Comparison of ENCODE assay signal across 8 cellular contexts in the genomic region with DNA sequence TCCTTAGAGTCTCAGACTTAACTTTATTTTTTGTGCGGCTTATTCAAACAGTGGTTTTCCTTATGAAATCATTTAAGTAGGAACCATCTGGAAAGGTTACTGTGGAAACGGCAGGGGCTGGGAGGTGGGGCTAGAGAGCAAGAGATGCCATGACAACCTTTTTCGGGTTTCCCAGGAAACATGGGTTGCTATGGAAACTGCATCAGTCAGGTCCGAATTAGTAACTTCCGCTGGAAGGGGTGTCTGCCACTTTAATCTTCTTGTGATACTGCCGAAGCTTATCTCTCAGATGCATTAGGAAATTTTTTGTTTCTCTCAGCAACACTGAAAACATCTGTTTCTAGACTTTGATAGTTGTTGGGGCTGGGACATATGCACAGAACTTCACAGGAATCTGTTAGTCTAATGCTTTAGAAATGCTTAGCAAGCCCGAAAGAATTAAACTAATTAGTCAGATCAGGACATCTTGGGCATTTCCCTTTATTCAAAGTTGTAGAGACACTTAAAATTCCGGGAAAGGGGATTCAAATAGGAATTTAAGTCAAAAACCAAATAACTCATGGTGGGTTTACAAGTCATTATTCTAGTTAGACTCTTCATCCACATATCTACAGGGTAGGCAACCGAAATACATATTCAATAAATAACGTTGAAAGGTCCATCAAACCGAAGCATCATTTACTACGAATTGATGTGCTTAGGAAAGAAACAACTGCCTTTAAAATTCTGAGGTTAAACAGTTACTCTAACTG. TPM values are rescaled to one million over a fixed set of nuclear protein-coding genes. Genes with fewer than 3 reads are reported as not detected.
DNase-seq lines count a peak whose midpoint lies in the region; ATAC-seq and TF ChIP-seq lines count a peak whose summit lies in the region.

No MANE protein-coding gene starts in this region.

- H3K9me3 ChIP-seq in SK-N-SH: no peaks in the 10 kb centered on the region

- no peaks in the 10 kb centered on the region for H3K9me2 ChIP-seq in SK-N-SH

- no peak overlapping the region for H3K9ac ChIP-seq in SK-N-SH

- peak overlapping the region in 1 of 2 experiments; percentile 43; a peak in 2 of 4 replicates for H3K4me3 ChIP-seq in SK-N-SH (ENCODE audit: low read depth in 2 of 2, low read length in 1 of 2)
- peak overlapping the region in 6 of 7 experiments; percentile 46 to 57 (median 52) for H3K4me3 ChIP-seq in skin epidermis

- TF ChIP-seq EP300 in SK-N-SH (IDR thresholded peaks at IDR 0.05; ENCODE audit: borderline replicate concordance in 1 of 2, low read depth in 1 of 2, low read length in 1 of 2): peak in 1 of 2 experiments; percentile 51; a peak in 1 of 4 replicates

- H3K27me3 ChIP-seq in SK-N-SH (ENCODE audit: insufficient read depth): peaks cover 56% of the 10 kb centered on the region

- H3K79me2 ChIP-seq in SK-N-SH (ENCODE audit: insufficient read depth): no peaks in the 10 kb centered on the region

- no peak for TF ChIP-seq RAD21 in SK-N-SH (IDR thresholded peaks at IDR 0.05; ENCODE audit: low read length)

- H4K20me1 ChIP-seq in SK-N-SH (ENCODE audit: insufficient read depth): no peaks in the 10 kb centered on the region

- CTCF ChIA-PET in SK-N-SH (lab: Yijun Ruan, JAX): interaction anchor here (1.8 to 6.3 kb wide), 3 partner anchors 27 to 92 kb away, joined by 5 to 50 read pairs (median 5); no protein-coding TSS in a partner anchor

- DNase-seq in SK-N-SH (peak; percentile 83), DMS53 (lab: John Stamatoyannopoulos, UW) (no peak), NCI-H510A treated with DMSO at 0.1 percent for 48 hours (lab: John Stamatoyannopoulos, UW) (no peak), SW 1271 (lab: John Stamatoyannopoulos, UW) (no peak)
- DNase-seq in activated CD4-positive, CD25-positive, alpha-beta regulatory T cell treated with anti-CD3 and anti-CD28 coated beads, Interleukin-2, amount 50 U/mL, for 16 hours (ENCODE audit: low read depth, low spot score): peak; percentile 67

- H3K36me3 ChIP-seq in SK-N-SH (replicated peaks in 1 of 2; ENCODE audit: control insufficient read depth in 1 of 2, insufficient read depth in 2 of 2, low read length in 1 of 2): no peaks in the 10 kb centered on the region

- WGBS in SK-N-SH (ENCODE audit: low lambda C conversion rate): 3% methylated on average over 12 of the region's 12 CpGs

- no peak for TF ChIP-seq CTCF in SK-N-SH (IDR thresholded peaks at IDR 0.05)

- H2AFZ ChIP-seq in SK-N-SH (ENCODE audit: low read depth): no peak overlapping the region

- peaks cover 0 to 8% of the 10 kb centered on the region in 2 experiments; a peak in 2 of 4 replicates for H3K4me1 ChIP-seq in SK-N-SH (ENCODE audit: control insufficient read depth in 1 of 2, insufficient read depth in 2 of 2, low read depth in 1 of 2, low read length in 1 of 2)

- POLR2A ChIA-PET in SK-N-SH (lab: Yijun Ruan, JAX): no interaction called here

- H3F3A ChIP-seq in SK-N-SH (replicated peaks; ENCODE audit: insufficient read depth): no peaks in the 10 kb centered on the region

- no peak for ATAC-seq in SK-N-SH treated with all-trans-retinoic acid at 6 μM for 48 hours

- no peak overlapping the region for H3K4me2 ChIP-seq in SK-N-SH

- H3K27ac ChIP-seq in SK-N-SH (ENCODE audit: low read depth in 2 of 2, low read length in 1 of 2): peak overlapping the region in 1 of 2 experiments; percentile 76; a peak in 1 of 4 replicates
- peak overlapping the region; percentile 15 for H3K27ac ChIP-seq in cingulate gyrus (ENCODE audit: low read depth, low read length)
- peak overlapping the region in 12 of 21 experiments; percentile 13 to 92 (median 70) for H3K27ac ChIP-seq in skin epidermis

TF ChIP-seq in SK-N-SH, 30 proteins besides CTCF, POLR2A, EP300 and RAD21 (continues in another document):
- TF ChIP-seq USF2 (IDR thresholded peaks at IDR 0.05; ENCODE audit: borderline replicate concordance, low read depth, low read length) (no peak), RFX5 (IDR thresholded peaks at IDR 0.05; ENCODE audit: low read length) (peak; percentile 46; the same call in 1 of the 2 replicates), CHD2 (IDR thresholded peaks at IDR 0.05; ENCODE audit: low read length, partially characterized antibody) (peak; percentile 41), MEF2A (IDR thresholded peaks at IDR 0.05; ENCODE audit: borderline replicate concordance, low read depth) (no peak), RXRA (IDR thresholded peaks at IDR 0.05; ENCODE audit: borderline replicate concordance, low read depth) (no peak), YY1 (IDR thresholded peaks at IDR 0.05; ENCODE audit: low read depth) (no peak), SMC3 (IDR thresholded peaks at IDR 0.05; ENCODE audit: low read depth, low read length) (no peak), RCOR1 (IDR thresholded peaks at IDR 0.05; ENCODE audit: low read length) (peak; percentile 72), SIN3A (IDR thresholded peaks at IDR 0.05; ENCODE audit: borderline replicate concordance, low read depth, low read length) (no peak), MAX (IDR thresholded peaks at IDR 0.05; ENCODE audit: low read depth) (no peak), JUND (IDR thresholded peaks at IDR 0.05) (no peak), ELF1 (IDR thresholded peaks at IDR 0.05) (no peak), IRF3 (IDR thresholded peaks at IDR 0.05; ENCODE audit: low read depth, low read length) (no peak), NFIC (IDR thresholded peaks at IDR 0.05; ENCODE audit: borderline replicate concordance) (no peak)

TF ChIP-seq in SK-N-SH treated with all-trans-retinoic acid at 6 μM for 48 hours, 23 proteins besides CTCF, POLR2A, EP300 and RAD21:
- TF ChIP-seq RARB (CRISPR knock-in tag; IDR thresholded peaks at IDR 0.05) (no peak), ZFP3 (CRISPR knock-in tag; IDR thresholded peaks at IDR 0.05) (no peak), ZC3H10 (CRISPR knock-in tag; IDR thresholded peaks at IDR 0.05) (no peak), SNAI2 (CRISPR knock-in tag; IDR thresholded peaks at IDR 0.05) (no peak), ZNF70 (CRISPR knock-in tag; IDR thresholded peaks at IDR 0.05) (no peak), ZFP30 (CRISPR knock-in tag; IDR thresholded peaks at IDR 0.05) (no peak), TOX (CRISPR knock-in tag; IDR thresholded peaks at IDR 0.05; ENCODE audit: borderline replicate concordance) (no peak), PATZ1 (CRISPR knock-in tag; IDR thresholded peaks at IDR 0.05; ENCODE audit: borderline replicate concordance) (no peak), BACH2 (CRISPR knock-in tag; IDR thresholded peaks at IDR 0.05; ENCODE audit: borderline replicate concordance) (no peak), ISL1 (CRISPR knock-in tag; IDR thresholded peaks at IDR 0.05) (no peak), ZNF565 (CRISPR knock-in tag; conservative IDR thresholded peaks at IDR 0.05; ENCODE audit: low read depth) (no peak)

RNA-seq across cellular contexts. Expression of gene KCNA3, which starts 2.6 kb away (rescaled TPM):
- 0.02 TPM in 1 of 2 replicates, not detected in the other for polyA plus RNA-seq in SK-N-SH (2012; rRNA removed)
- polyA plus RNA-seq in SK-N-SH (2012; cell fraction: cytosol; rRNA removed): 0.01 and 0.08 TPM in 2 replicates
- polyA plus RNA-seq in SK-N-SH (2012; cell fraction: nucleus; rRNA removed): not detected in 2 replicates

Comparison
In these comparisons a context has a peak if more than half of its experiments do, and no peak if none do; other contexts are left out.
1. DNase-seq: peak in SK-N-SH (single experiment) and activated CD4-positive, CD25-positive, alpha-beta regulatory T cell treated with anti-CD3 and anti-CD28 coated beads, Interleukin-2, amount 50 U/mL, for 16 hours (single experiment); none in DMS53 (single experiment), NCI-H510A treated with DMSO at 0.1 percent for 48 hours (single experiment) and SW 1271 (0 of 2).